ENCODE assay signal across 29 cellular contexts in genomic region chr11:104895619-104896018, GRCh38. TPM values are rescaled to one million over a fixed set of nuclear protein-coding genes. Genes with fewer than 3 reads are reported as not detected.
A peak's percentile ranks its signal among the peaks of the same experiment; 100 is the strongest.
DNase-seq lines count a peak whose midpoint lies in the region; ATAC-seq and TF ChIP-seq lines count a peak whose summit lies in the region.
"Had no signal": no experiment of that assay in that cellular context is flagged by ENCODE, and none has a peak within 500 bp of the region (broad histone marks: within the 10 kb centered on the region; RNA-seq: fewer than 3 reads in every experiment).

No MANE protein-coding gene starts in this region.

- no peak for TF ChIP-seq CTCF in left ventricle myocardium inferior (IDR thresholded peaks at IDR 0.05; ENCODE audit: borderline replicate concordance)
- no peak for TF ChIP-seq CTCF in heart left ventricle (IDR thresholded peaks at IDR 0.05)
- TF ChIP-seq CTCF in fibroblast of the aortic adventitia (IDR thresholded peaks at IDR 0.05; ENCODE audit: insufficient read depth, low read length): no peak
- no peak for TF ChIP-seq CTCF in sigmoid colon (IDR thresholded peaks at IDR 0.05)
- TF ChIP-seq CTCF in natural killer cell (IDR thresholded peaks at IDR 0.05): no peak

- H3K4me1 Mint-ChIP-seq in natural killer cell: peaks cover 18 to 19% of the 10 kb centered on the region in 2 donors

- intact Hi-C loops in left ventricle myocardium inferior (cut with micrococcal nuclease) (no loop called here), heart left ventricle (cut with DNase I) (no loop called here), sigmoid colon (cut with DNase I) (no loop called here), natural killer cell (cut with micrococcal nuclease) (no loop called here)

- no peak overlapping the region for H3K4me3 Mint-ChIP-seq in natural killer cell
- H3K4me3 Mint-ChIP-seq: activated CD4-positive, alpha-beta memory T cell treated with anti-CD3 and anti-CD28 coated beads for 36 hours; activated T-helper 1 cell treated with anti-CD3 and anti-CD28 coated beads, Interleukin-12 subunit alpha, Interleukin-12 subunit beta, Interleukin-2, Interleukin-4 antibody, amounts not matched to agents 30 ng/mL and 10 ng/mL and 1 ng/mL, durations not matched to agents 14 hours and 24 hours and 36 hours; T-helper 17 cell; type B pancreatic cell had no signal

- no peak for TF ChIP-seq POLR2A in heart left ventricle (IDR thresholded peaks at IDR 0.05)
- TF ChIP-seq POLR2A in sigmoid colon (IDR thresholded peaks at IDR 0.05): no peak

- no peak for ATAC-seq in heart left ventricle
- no peak for ATAC-seq in HG02759 (IDR thresholded peaks at IDR 0.05; ENCODE audit: unreplicated experiment)
- ATAC-seq in natural killer cell: no peak
- ATAC-seq in GM19328 (IDR thresholded peaks at IDR 0.05; ENCODE audit: unreplicated experiment): no peak
- ATAC-seq: activated CD4-positive, CD25-positive, alpha-beta regulatory T cell treated with anti-CD3 and anti-CD28 coated beads, Interleukin-2, amount 50 U/mL, for 24 hours; T-helper 17 cell had no signal

- H3K27me3 ChIP-seq in left ventricle myocardium inferior (ENCODE audit: low read depth) (no peaks in the 10 kb centered on the region), heart left ventricle (no peaks in the 10 kb centered on the region), sigmoid colon (no peaks in the 10 kb centered on the region)
- H3K27me3 ChIP-seq: brain microvascular endothelial cell had no signal

- no peak for TF ChIP-seq EP300 in sigmoid colon (IDR thresholded peaks at IDR 0.05)

- H3K4me1 ChIP-seq in left ventricle myocardium inferior: peaks cover 8% of the 10 kb centered on the region
- peaks cover 0 to 38% (median 7%) of the 10 kb centered on the region in 12 donors for H3K4me1 ChIP-seq in heart left ventricle
- H3K4me1 ChIP-seq in sigmoid colon: peaks cover 0 to 39% (median 23%) of the 10 kb centered on the region in 4 donors

- no peaks in the 10 kb centered on the region for H3K9me3 Mint-ChIP-seq in natural killer cell
- H3K9me3 Mint-ChIP-seq: activated CD4-positive, alpha-beta memory T cell treated with anti-CD3 and anti-CD28 coated beads for 36 hours; type B pancreatic cell had no signal

- no peaks in the 10 kb centered on the region for H3K27me3 Mint-ChIP-seq in natural killer cell (ENCODE audit: low read depth in 2 of 2)
- H3K27me3 Mint-ChIP-seq: activated CD4-positive, alpha-beta memory T cell treated with anti-CD3 and anti-CD28 coated beads for 36 hours; T-helper 17 cell; type B pancreatic cell had no signal

- H3K9me3 ChIP-seq in left ventricle myocardium inferior (replicated peaks) (no peaks in the 10 kb centered on the region), heart left ventricle (no peaks in the 10 kb centered on the region), sigmoid colon (no peaks in the 10 kb centered on the region)
- H3K9me3 ChIP-seq: SK-N-SH had no signal

- H3K4me3 ChIP-seq in left ventricle myocardium inferior: peak overlapping the region; percentile 6
- peak overlapping the region in 2 of 12 donors; percentile 12 to 24 for H3K4me3 ChIP-seq in heart left ventricle
- H3K4me3 ChIP-seq in fibroblast of the aortic adventitia (ENCODE audit: low read depth, low read length): no peak overlapping the region
- H3K4me3 ChIP-seq in sigmoid colon: peak overlapping the region in 1 of 4 donors; percentile 8

- H3K27ac ChIP-seq in left ventricle myocardium inferior (replicated peaks): peak overlapping the region; percentile 4
- peak overlapping the region in 4 of 12 donors; percentile 15 to 34 (median 20) for H3K27ac ChIP-seq in heart left ventricle
- H3K27ac ChIP-seq in sigmoid colon: peak overlapping the region in 3 of 4 donors; percentile 7 to 55 (median 46)
- H3K27ac ChIP-seq: brain microvascular endothelial cell, RWPE1 had no signal

- no peaks in the 10 kb centered on the region for H3K36me3 ChIP-seq in left ventricle myocardium inferior
- H3K36me3 ChIP-seq in heart left ventricle: peaks cover 0 to 18% (median 0%) of the 10 kb centered on the region in 9 donors
- no peaks in the 10 kb centered on the region for H3K36me3 ChIP-seq in sigmoid colon
- H3K36me3 ChIP-seq: brain microvascular endothelial cell had no signal

- no peaks in the 10 kb centered on the region for H3K36me3 Mint-ChIP-seq in natural killer cell
- H3K36me3 Mint-ChIP-seq: activated CD4-positive, alpha-beta memory T cell treated with anti-CD3 and anti-CD28 coated beads for 36 hours; type B pancreatic cell had no signal

- no peak overlapping the region for H3K27ac Mint-ChIP-seq in natural killer cell
- H3K27ac Mint-ChIP-seq: activated CD4-positive, alpha-beta memory T cell treated with anti-CD3 and anti-CD28 coated beads for 36 hours; activated T-helper 1 cell treated with anti-CD3 and anti-CD28 coated beads, Interleukin-12 subunit alpha, Interleukin-12 subunit beta, Interleukin-2, Interleukin-4 antibody, amounts not matched to agents 30 ng/mL and 10 ng/mL and 1 ng/mL, durations not matched to agents 14 hours and 24 hours and 36 hours; type B pancreatic cell had no signal

- no peak for DNase-seq in left ventricle myocardium inferior
- DNase-seq in heart left ventricle: no peak
- DNase-seq in fibroblast of the aortic adventitia (ENCODE audit: low read depth): peak; percentile 12
- no peak for DNase-seq in sigmoid colon
- no peak for DNase-seq in natural killer cell
- no peak for DNase-seq in activated T-cell treated with anti-CD3 and anti-CD28 coated beads, Interleukin-2, amount 50 U/mL, for 48 hours
- DNase-seq: activated CD4-positive, alpha-beta memory T cell treated with anti-CD3 and anti-CD28 coated beads for 36 hours; activated CD8-positive, alpha-beta memory T cell treated with anti-CD3 and anti-CD28 coated beads, Interleukin-2, amount 50 U/mL, for 4 hours; activated naive CD4-positive, alpha-beta T cell treated with Interleukin-2 at 50 U/mL for 16 hours; brain microvascular endothelial cell; DMS79 treated with DMSO at 0.1 percent for 48 hours; GDM1; glutamatergic neuron; Karpas-422; NCI-H1417 treated with DMSO at 0.1 percent for 48 hours; NCI-H2081 treated with DMSO at 0.1 percent for 48 hours; NCI-H2227 treated with DMSO at 0.1 percent for 48 hours; NCI-H526; OCI-M1; SK-N-SH; stimulated activated CD4-positive, alpha-beta T cell treated with anti-CD3 and anti-CD28 coated beads, Interleukin-15, amount 100 ng/mL, for 24 hours; stimulated activated CD4-positive, alpha-beta T cell treated with anti-CD3 and anti-CD28 coated beads, Interleukin-4, amount 100 ng/mL, for 4 hours; T-helper 17 cell had no signal

- 45 to 64% (median 52%) methylated on average over 2 of the region's 2 CpGs for WGBS in heart left ventricle, 4 donors
- 57 to 61% methylated on average over 2 of the region's 2 CpGs for WGBS in sigmoid colon, 2 donors

RNA-seq across cellular contexts. Expression of gene CASP12, which starts 2.6 kb away (rescaled TPM):
- total RNA-seq in left ventricle myocardium inferior (not detected), heart left ventricle (1 to 10 TPM in 1 of 9 donors, under 1 TPM in 3, not detected in 5; 0.39 to 1.3 (median 0.47) TPM), fibroblast of the aortic adventitia (ENCODE audit: low replicate concordance) (0.18 TPM in 1 of 2 replicates, not detected in the other), sigmoid colon (1 to 10 TPM in 3 of 4 donors, under 1 TPM in 1; 0.71 to 9.4 (median 2.6) TPM), natural killer cell (not detected)
- polyA plus RNA-seq in heart left ventricle (under 1 TPM; 0.10 to 0.15 TPM), sigmoid colon (1 to 10 TPM in 1 of 3 donors, under 1 TPM in 1, not detected in 1; 0.22 to 3.0 TPM)
- total RNA-seq: activated CD4-positive, alpha-beta memory T cell treated with anti-CD3 and anti-CD28 coated beads for 36 hours; activated T-helper 1 cell treated with anti-CD3 and anti-CD28 coated beads, Interleukin-12 subunit alpha, Interleukin-12 subunit beta, Interleukin-2, Interleukin-4 antibody, amounts not matched to agents 30 ng/mL and 10 ng/mL and 1 ng/mL, durations not matched to agents 14 hours and 24 hours and 36 hours; T-helper 17 cell had no signal
- polyA plus RNA-seq: SK-N-SH had no signal
